In genomic region chr17:16261049-16261448, GRCh38 we compare ENCODE assay signal across 26 cellular contexts.
"Had no signal": no experiment of that assay in that cellular context is flagged by ENCODE, and none has a peak within 500 bp of the region (broad histone marks: within the 10 kb centered on the region; RNA-seq: fewer than 3 reads in every experiment).

No MANE protein-coding gene starts in this region.

- H3K27ac Mint-ChIP-seq: natural killer cell; nephron; stimulated activated effector memory CD8-positive, alpha-beta T cell treated with anti-CD3 and anti-CD28 coated beads, Interleukin-12 subunit alpha, Interleukin-12 subunit beta, amount 100 ng/mL, for 72 hours; stimulated activated naive B cell treated with anti-CD40 and anti-IgM and Interleukin-4, amounts not matched to agents 10 μg/mL and 1 μg/mL and 100 μg/mL, for 72 hours; stimulated activated naive CD8-positive, alpha-beta T cell treated with anti-CD3 and anti-CD28 coated beads, Interleukin-15, Interleukin-2, amounts not matched to agents 100 ng/mL and 50 ng/mL, for 24 hours had no signal

- H3K36me3 ChIP-seq: neutrophil, pancreas, prostate gland, right lobe of liver, sigmoid colon, thoracic aorta, thyroid gland, upper lobe of left lung, uterus had no signal

- H3K4me3 Mint-ChIP-seq: naive thymus-derived CD4-positive, alpha-beta T cell; natural killer cell; nephron; stimulated activated effector memory CD8-positive, alpha-beta T cell treated with anti-CD3 and anti-CD28 coated beads, Interleukin-12 subunit alpha, Interleukin-12 subunit beta, amount 100 ng/mL, for 72 hours; stimulated activated naive B cell treated with anti-CD40 and anti-IgM and Interleukin-4, amounts not matched to agents 10 μg/mL and 1 μg/mL and 100 μg/mL, for 72 hours; stimulated activated naive CD8-positive, alpha-beta T cell treated with anti-CD3 and anti-CD28 coated beads, Interleukin-15, Interleukin-2, amounts not matched to agents 100 ng/mL and 50 ng/mL, for 24 hours had no signal

- FAIRE-seq: pancreas, small intestine had no signal

- H3K4me1 ChIP-seq: uterus had no signal

- H3K4me1 Mint-ChIP-seq: stimulated activated effector memory CD8-positive, alpha-beta T cell treated with anti-CD3 and anti-CD28 coated beads, Interleukin-12 subunit alpha, Interleukin-12 subunit beta, amount 100 ng/mL, for 72 hours had no signal

- ATAC-seq: naive thymus-derived CD4-positive, alpha-beta T cell; natural killer cell; pancreas; right cardiac atrium; right lobe of liver; stimulated activated effector memory CD8-positive, alpha-beta T cell treated with anti-CD3 and anti-CD28 coated beads, Interleukin-12 subunit alpha, Interleukin-12 subunit beta, amount 100 ng/mL, for 72 hours; stimulated activated naive B cell treated with anti-CD40 and anti-IgM and Interleukin-4, amounts not matched to agents 10 μg/mL and 1 μg/mL and 100 μg/mL, for 72 hours had no signal

- H3K27ac ChIP-seq: neutrophil, pancreas, prostate gland, right lobe of liver, sigmoid colon, stomach, thoracic aorta, thyroid gland, tibial nerve, upper lobe of left lung, uterus had no signal

- H3K9me3 Mint-ChIP-seq: natural killer cell; nephron; stimulated activated effector memory CD8-positive, alpha-beta T cell treated with anti-CD3 and anti-CD28 coated beads, Interleukin-12 subunit alpha, Interleukin-12 subunit beta, amount 100 ng/mL, for 72 hours; stimulated activated naive B cell treated with anti-CD40 and anti-IgM and Interleukin-4, amounts not matched to agents 10 μg/mL and 1 μg/mL and 100 μg/mL, for 72 hours; stimulated activated naive CD8-positive, alpha-beta T cell treated with anti-CD3 and anti-CD28 coated beads, Interleukin-15, Interleukin-2, amounts not matched to agents 100 ng/mL and 50 ng/mL, for 24 hours had no signal

- H3K9me3 ChIP-seq: neutrophil, pancreas, prostate gland, right lobe of liver, sigmoid colon, stomach, thoracic aorta, thyroid gland, tibial nerve, upper lobe of left lung, uterus had no signal

- H3K4me3 ChIP-seq: pancreas, prostate gland, right lobe of liver, sigmoid colon, stomach, thoracic aorta, thyroid gland, tibial nerve, upper lobe of left lung, uterus had no signal

- H3K36me3 Mint-ChIP-seq: natural killer cell had no signal

- H3K27me3 Mint-ChIP-seq: naive thymus-derived CD4-positive, alpha-beta T cell; stimulated activated naive B cell treated with anti-CD40 and anti-IgM and Interleukin-4, amounts not matched to agents 10 μg/mL and 1 μg/mL and 100 μg/mL, for 72 hours; stimulated activated naive CD8-positive, alpha-beta T cell treated with anti-CD3 and anti-CD28 coated beads, Interleukin-15, Interleukin-2, amounts not matched to agents 100 ng/mL and 50 ng/mL, for 24 hours had no signal

- DNase-seq: naive thymus-derived CD4-positive, alpha-beta T cell; natural killer cell; nucleus accumbens; pancreas; right cardiac atrium; right lobe of liver; sigmoid colon; small intestine; stimulated activated CD4-positive, alpha-beta T cell treated with anti-CD3 and anti-CD28 coated beads, Interleukin-15, amount 100 ng/mL, for 24 hours; stimulated activated CD4-positive, alpha-beta T cell treated with anti-CD3 and anti-CD28 coated beads, Interleukin-2, amount 100 ng/mL, for 24 hours; stimulated activated CD4-positive, alpha-beta T cell treated with anti-CD3 and anti-CD28 coated beads, Interleukin-2, amount 100 ng/mL, for 48 hours; stimulated activated CD4-positive, alpha-beta T cell treated with anti-CD3 and anti-CD28 coated beads, Interleukin-4, amount 100 ng/mL, for 24 hours; stimulated activated naive B cell treated with anti-CD40 and anti-IgM and Interleukin-4, amounts not matched to agents 10 μg/mL and 1 μg/mL and 100 μg/mL, for 72 hours; stimulated activated naive CD4-positive, alpha-beta T cell treated with Interleukin-2 at 50 U/mL for 16 hours; stomach; thyroid gland; trophoblast cell; upper lobe of left lung; uterus had no signal

- H3K27me3 ChIP-seq: neutrophil, pancreas, right lobe of liver, sigmoid colon, stomach, thyroid gland, tibial nerve, upper lobe of left lung, uterus had no signal
